In the genomic region with DNA sequence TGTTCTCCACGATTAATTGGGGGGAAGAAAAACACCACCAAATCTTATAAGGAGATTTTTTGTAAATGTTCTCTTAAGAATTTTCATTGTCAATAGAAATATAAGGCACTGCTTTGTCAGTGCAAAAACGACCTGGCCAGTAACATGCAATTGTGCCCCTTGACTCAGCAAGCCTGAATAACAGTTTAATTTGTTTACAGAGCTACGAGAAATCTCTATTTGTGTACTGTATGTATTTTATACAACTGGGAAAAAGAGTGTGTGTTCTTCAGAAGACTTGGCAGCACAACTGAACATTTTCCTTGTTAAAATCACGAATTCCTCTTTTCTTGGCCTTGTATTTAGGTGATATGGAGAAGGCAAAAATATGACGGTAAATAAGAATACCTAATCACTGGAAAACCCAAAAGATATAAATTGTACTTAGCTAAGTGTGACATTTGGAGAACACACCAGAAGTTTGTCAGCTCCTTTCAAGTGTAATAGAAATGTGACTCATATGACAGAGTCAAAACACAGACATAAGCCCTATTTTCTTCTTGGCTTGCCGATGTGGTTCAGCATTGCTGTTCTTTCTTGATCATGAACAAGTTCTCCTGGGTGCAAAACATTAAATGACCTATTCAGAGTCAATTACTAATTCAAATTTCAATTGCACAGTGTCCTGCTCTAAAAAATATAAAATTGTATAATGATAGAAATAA, we compare ENCODE assay signal across 15 cellular contexts.
DNase-seq lines count a peak whose midpoint lies in the region; TF ChIP-seq lines count a peak whose summit lies in the region.
"Had no signal": no experiment of that assay in that cellular context is flagged by ENCODE, and none has a peak within 500 bp of the region (broad histone marks: within the 10 kb centered on the region; RNA-seq: fewer than 3 reads in every experiment).

No MANE protein-coding gene starts in this region.

- H3K9me2 ChIP-seq in SK-N-SH: no peaks in the 10 kb centered on the region

- TF ChIP-seq CTCF in mesothelial cell of epicardium (IDR thresholded peaks at IDR 0.05; ENCODE audit: unreplicated experiment) (no peak), chondrocyte (IDR thresholded peaks at IDR 0.05) (no peak), SK-N-SH (IDR thresholded peaks at IDR 0.05) (no peak)

- H3K27ac ChIP-seq in SK-N-SH (ENCODE audit: low read depth in 2 of 2, low read length in 1 of 2): no peak overlapping the region

- peak overlapping the region; percentile 1 for H3K4me3 ChIP-seq in adipocyte (ENCODE audit: low read length)
- no peak overlapping the region for H3K4me3 ChIP-seq in SK-N-SH (ENCODE audit: low read depth in 2 of 2, low read length in 1 of 2)

- H3K27me3 Mint-ChIP-seq in mesothelial cell of epicardium (ENCODE audit: low read depth) (no peaks in the 10 kb centered on the region), chondrocyte (ENCODE audit: low read depth) (no peaks in the 10 kb centered on the region)
- H3K27me3 Mint-ChIP-seq: CD4-positive, CD25-positive, alpha-beta regulatory T cell had no signal

- H3K4me1 ChIP-seq in adipocyte (ENCODE audit: control insufficient read depth, insufficient read depth, low read length): peaks cover 11% of the 10 kb centered on the region
- H3K4me1 ChIP-seq in SK-N-SH (ENCODE audit: control insufficient read depth in 1 of 2, insufficient read depth in 2 of 2, low read depth in 1 of 2, low read length in 1 of 2): no peaks in the 10 kb centered on the region
- H3K4me1 ChIP-seq: Caco-2 had no signal

- CTCF ChIA-PET in SK-N-SH (lab: Yijun Ruan, JAX): no interaction called here

- H3K36me3 ChIP-seq in adipocyte (ENCODE audit: control insufficient read depth, insufficient read depth, low read length, severe bottlenecking) (no peaks in the 10 kb centered on the region), SK-N-SH (replicated peaks in 1 of 2; ENCODE audit: control insufficient read depth in 1 of 2, insufficient read depth in 2 of 2, low read length in 1 of 2) (no peaks in the 10 kb centered on the region)

- no peak overlapping the region for H3K9ac ChIP-seq in adipocyte (ENCODE audit: low read length)
- no peak overlapping the region for H3K9ac ChIP-seq in SK-N-SH

- H3F3A ChIP-seq in SK-N-SH (replicated peaks; ENCODE audit: insufficient read depth): no peaks in the 10 kb centered on the region

- H3K36me3 Mint-ChIP-seq in mesothelial cell of epicardium: no peaks in the 10 kb centered on the region
- H3K36me3 Mint-ChIP-seq in chondrocyte (ENCODE audit: low read depth): no peaks in the 10 kb centered on the region
- H3K36me3 Mint-ChIP-seq: CD4-positive, CD25-positive, alpha-beta regulatory T cell had no signal

- H3K27me3 ChIP-seq in adipocyte (replicated peaks; ENCODE audit: control insufficient read depth, insufficient read depth, low read length) (no peaks in the 10 kb centered on the region), SK-N-SH (ENCODE audit: insufficient read depth) (no peaks in the 10 kb centered on the region)

- no peaks in the 10 kb centered on the region for H3K79me2 ChIP-seq in SK-N-SH (ENCODE audit: insufficient read depth)

- H3K9me3 Mint-ChIP-seq in mesothelial cell of epicardium (no peaks in the 10 kb centered on the region), chondrocyte (ENCODE audit: low read depth) (no peaks in the 10 kb centered on the region)

- H4K20me1 ChIP-seq in SK-N-SH (ENCODE audit: insufficient read depth): no peaks in the 10 kb centered on the region

- peaks cover 8% of the 10 kb centered on the region for H3K4me1 Mint-ChIP-seq in mesothelial cell of epicardium
- H3K4me1 Mint-ChIP-seq in chondrocyte (ENCODE audit: low read depth): no peaks in the 10 kb centered on the region
- H3K4me1 Mint-ChIP-seq: CD4-positive, CD25-positive, alpha-beta regulatory T cell had no signal

- TF ChIP-seq EP300 in SK-N-SH (IDR thresholded peaks at IDR 0.05; ENCODE audit: borderline replicate concordance in 1 of 2, low read depth in 1 of 2, low read length in 1 of 2): no peak

- H3K9me3 ChIP-seq in adipocyte (ENCODE audit: control insufficient read depth, low read length): no peaks in the 10 kb centered on the region
- H3K9me3 ChIP-seq in SK-N-SH: no peaks in the 10 kb centered on the region
- H3K9me3 ChIP-seq: Caco-2 had no signal

- H2AFZ ChIP-seq in SK-N-SH (ENCODE audit: low read depth): no peak overlapping the region

- TF ChIP-seq RAD21 in SK-N-SH (IDR thresholded peaks at IDR 0.05; ENCODE audit: low read length): no peak

- H3K4me3 Mint-ChIP-seq in mesothelial cell of epicardium (no peak overlapping the region), chondrocyte (ENCODE audit: unreplicated experiment) (no peak overlapping the region)
- H3K4me3 Mint-ChIP-seq: CD4-positive, CD25-positive, alpha-beta regulatory T cell had no signal

- DNase-seq in Ammon's horn (ENCODE audit: low spot score) (peak; percentile 4), LHCN-M2 (ENCODE audit: low read depth) (peak; percentile 23), adipocyte (ENCODE audit: low read depth) (no peak), mesothelial cell of epicardium (ENCODE audit: low spot score in 2 of 2, unreplicated experiment in 2 of 2) (no peak), chondrocyte (ENCODE audit: low spot score) (no peak), SK-N-SH (no peak), DMS153 treated with DMSO at 0.1 percent for 48 hours (lab: John Stamatoyannopoulos, UW; ENCODE audit: unreplicated experiment) (no peak)
- DNase-seq: AML-193; Caco-2; CD4-positive, CD25-positive, alpha-beta regulatory T cell; DMS79 treated with DMSO at 0.1 percent for 48 hours; NCI-H1105 treated with DMSO at 0.1 percent for 48 hours; NCI-H1694 treated with DMSO at 0.1 percent for 48 hours; NCI-H774; T-helper 1 cell had no signal

- H3K4me2 ChIP-seq in SK-N-SH: no peak overlapping the region

- H3K27ac Mint-ChIP-seq in mesothelial cell of epicardium (peak overlapping the region; percentile 27), chondrocyte (ENCODE audit: unreplicated experiment) (no peak overlapping the region)
- H3K27ac Mint-ChIP-seq: CD4-positive, CD25-positive, alpha-beta regulatory T cell had no signal

- 38% methylated on average over 6 of the region's 6 CpGs for WGBS in SK-N-SH (ENCODE audit: low lambda C conversion rate)

- POLR2A ChIA-PET in SK-N-SH (lab: Yijun Ruan, JAX): no interaction called here

TF ChIP-seq in SK-N-SH, 30 proteins besides CTCF, POLR2A, EP300 and RAD21 (continues in another document):
- no peak for TF ChIP-seq RXRA (IDR thresholded peaks at IDR 0.05; ENCODE audit: borderline replicate concordance, low read depth)
- TF ChIP-seq, protein P1, sequence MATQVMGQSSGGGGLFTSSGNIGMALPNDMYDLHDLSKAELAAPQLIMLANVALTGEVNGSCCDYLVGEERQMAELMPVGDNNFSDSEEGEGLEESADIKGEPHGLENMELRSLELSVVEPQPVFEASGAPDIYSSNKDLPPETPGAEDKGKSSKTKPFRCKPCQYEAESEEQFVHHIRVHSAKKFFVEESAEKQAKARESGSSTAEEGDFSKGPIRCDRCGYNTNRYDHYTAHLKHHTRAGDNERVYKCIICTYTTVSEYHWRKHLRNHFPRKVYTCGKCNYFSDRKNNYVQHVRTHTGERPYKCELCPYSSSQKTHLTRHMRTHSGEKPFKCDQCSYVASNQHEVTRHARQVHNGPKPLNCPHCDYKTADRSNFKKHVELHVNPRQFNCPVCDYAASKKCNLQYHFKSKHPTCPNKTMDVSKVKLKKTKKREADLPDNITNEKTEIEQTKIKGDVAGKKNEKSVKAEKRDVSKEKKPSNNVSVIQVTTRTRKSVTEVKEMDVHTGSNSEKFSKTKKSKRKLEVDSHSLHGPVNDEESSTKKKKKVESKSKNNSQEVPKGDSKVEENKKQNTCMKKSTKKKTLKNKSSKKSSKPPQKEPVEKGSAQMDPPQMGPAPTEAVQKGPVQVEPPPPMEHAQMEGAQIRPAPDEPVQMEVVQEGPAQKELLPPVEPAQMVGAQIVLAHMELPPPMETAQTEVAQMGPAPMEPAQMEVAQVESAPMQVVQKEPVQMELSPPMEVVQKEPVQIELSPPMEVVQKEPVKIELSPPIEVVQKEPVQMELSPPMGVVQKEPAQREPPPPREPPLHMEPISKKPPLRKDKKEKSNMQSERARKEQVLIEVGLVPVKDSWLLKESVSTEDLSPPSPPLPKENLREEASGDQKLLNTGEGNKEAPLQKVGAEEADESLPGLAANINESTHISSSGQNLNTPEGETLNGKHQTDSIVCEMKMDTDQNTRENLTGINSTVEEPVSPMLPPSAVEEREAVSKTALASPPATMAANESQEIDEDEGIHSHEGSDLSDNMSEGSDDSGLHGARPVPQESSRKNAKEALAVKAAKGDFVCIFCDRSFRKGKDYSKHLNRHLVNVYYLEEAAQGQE (IDR thresholded peaks at IDR 0.05; ENCODE audit: low read depth, low read length): no peak
- TF ChIP-seq, protein P2, sequence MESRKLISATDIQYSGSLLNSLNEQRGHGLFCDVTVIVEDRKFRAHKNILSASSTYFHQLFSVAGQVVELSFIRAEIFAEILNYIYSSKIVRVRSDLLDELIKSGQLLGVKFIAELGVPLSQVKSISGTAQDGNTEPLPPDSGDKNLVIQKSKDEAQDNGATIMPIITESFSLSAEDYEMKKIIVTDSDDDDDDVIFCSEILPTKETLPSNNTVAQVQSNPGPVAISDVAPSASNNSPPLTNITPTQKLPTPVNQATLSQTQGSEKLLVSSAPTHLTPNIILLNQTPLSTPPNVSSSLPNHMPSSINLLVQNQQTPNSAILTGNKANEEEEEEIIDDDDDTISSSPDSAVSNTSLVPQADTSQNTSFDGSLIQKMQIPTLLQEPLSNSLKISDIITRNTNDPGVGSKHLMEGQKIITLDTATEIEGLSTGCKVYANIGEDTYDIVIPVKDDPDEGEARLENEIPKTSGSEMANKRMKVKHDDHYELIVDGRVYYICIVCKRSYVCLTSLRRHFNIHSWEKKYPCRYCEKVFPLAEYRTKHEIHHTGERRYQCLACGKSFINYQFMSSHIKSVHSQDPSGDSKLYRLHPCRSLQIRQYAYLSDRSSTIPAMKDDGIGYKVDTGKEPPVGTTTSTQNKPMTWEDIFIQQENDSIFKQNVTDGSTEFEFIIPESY (IDR thresholded peaks at IDR 0.05; ENCODE audit: borderline replicate concordance, low read depth): no peak
- TF ChIP-seq MXI1 (IDR thresholded peaks at IDR 0.05; ENCODE audit: low read depth, low read length): no peak
- no peak for TF ChIP-seq POLR2AphosphoS5 (IDR thresholded peaks at IDR 0.05; ENCODE audit: low read depth, low read length)
- TF ChIP-seq FOXJ3 (CRISPR knock-in tag; IDR thresholded peaks at IDR 0.05): no peak
- TF ChIP-seq EZH2phosphoT487 (IDR thresholded peaks at IDR 0.05; ENCODE audit: borderline replicate concordance, low read depth): no peak
- TF ChIP-seq, protein P3, sequence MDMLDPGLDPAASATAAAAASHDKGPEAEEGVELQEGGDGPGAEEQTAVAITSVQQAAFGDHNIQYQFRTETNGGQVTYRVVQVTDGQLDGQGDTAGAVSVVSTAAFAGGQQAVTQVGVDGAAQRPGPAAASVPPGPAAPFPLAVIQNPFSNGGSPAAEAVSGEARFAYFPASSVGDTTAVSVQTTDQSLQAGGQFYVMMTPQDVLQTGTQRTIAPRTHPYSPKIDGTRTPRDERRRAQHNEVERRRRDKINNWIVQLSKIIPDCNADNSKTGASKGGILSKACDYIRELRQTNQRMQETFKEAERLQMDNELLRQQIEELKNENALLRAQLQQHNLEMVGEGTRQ (IDR thresholded peaks at IDR 0.05; ENCODE audit: borderline replicate concordance, low read depth, low read length): no peak
- no peak for TF ChIP-seq TCF12 (IDR thresholded peaks at IDR 0.05)

Comparison
In these comparisons a context has a peak if more than half of its experiments do, and no peak if none do; other contexts are left out.
1. DNase-seq: peak in Ammon's horn (single experiment) and LHCN-M2 (single experiment); none in adipocyte (single experiment), mesothelial cell of epicardium (0 of 2), chondrocyte (single experiment), SK-N-SH (single experiment) and DMS153 treated with DMSO at 0.1 percent for 48 hours (single experiment).